Comparison of ENCODE assay signal across 8 cellular contexts in the genomic region with DNA sequence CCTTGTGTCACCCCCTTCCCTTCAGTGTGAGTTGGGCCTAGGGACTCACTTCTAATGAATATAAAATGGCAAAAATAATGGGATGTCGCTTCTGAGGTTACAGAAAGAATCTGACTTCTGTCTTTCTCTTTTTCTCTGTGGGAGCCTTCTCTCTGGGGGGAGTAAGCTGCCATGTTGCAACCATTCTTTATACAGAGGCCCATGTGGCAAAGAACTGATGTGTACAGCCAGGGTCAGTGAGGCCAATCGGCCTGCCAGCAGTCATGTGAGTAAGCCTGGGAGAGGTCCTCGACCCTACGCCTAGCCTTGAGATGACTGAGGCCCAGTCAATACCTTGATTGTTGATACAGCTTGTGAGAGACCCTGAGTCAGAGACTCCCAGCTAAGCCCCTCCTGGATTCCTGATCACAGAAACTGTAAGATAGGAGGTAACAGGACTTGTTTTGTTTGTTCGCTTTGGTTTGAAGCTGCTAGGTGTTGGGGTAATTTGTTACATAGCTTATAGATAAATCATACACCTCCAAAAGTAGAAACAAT. TPM values are rescaled to one million over a fixed set of nuclear protein-coding genes. Genes with fewer than 3 reads are reported as not detected.
DNase-seq lines count a peak whose midpoint lies in the region; ATAC-seq and TF ChIP-seq lines count a peak whose summit lies in the region.

No MANE protein-coding gene starts in this region.

- 76% methylated on average over 5 of the region's 5 CpGs for WGBS in right cardiac atrium

- no peaks in the 10 kb centered on the region for H3K27me3 ChIP-seq in right cardiac atrium (ENCODE audit: control insufficient read depth, insufficient read depth)

- peaks cover 22% of the 10 kb centered on the region for H3K4me1 Mint-ChIP-seq in T-helper 2 cell treated with Interferon-gamma antibody and Interleukin-4, amounts not matched to agents 5 μg/mL and 100 μg/mL, for 36 hours (ENCODE audit: low read depth)
- H3K4me1 Mint-ChIP-seq in activated CD8-positive, alpha-beta T cell treated with anti-CD3 and anti-CD28 coated beads for 36 hours (ENCODE audit: low read depth), result peaks cover 28% of the 10 kb centered on the region
- H3K4me1 Mint-ChIP-seq in stimulated activated memory B cell treated with anti-CD40 and anti-IgM and Interleukin-4, amounts not matched to agents 10 μg/mL and 1 μg/mL and 100 μg/mL, for 72 hours, result peaks cover 30% of the 10 kb centered on the region

- DNase-seq in T-helper 2 cell treated with Interferon-gamma antibody and Interleukin-4, amounts not matched to agents 5 μg/mL and 100 μg/mL, for 36 hours (ENCODE audit: low spot score), result no peak
- no peak for DNase-seq in T-helper 2 cell
- no peak for DNase-seq in activated CD8-positive, alpha-beta T cell treated with anti-CD3 and anti-CD28 coated beads for 36 hours
- peak in 1 of 3 donors; percentile 60 for DNase-seq in right cardiac atrium
- no peak for DNase-seq in stimulated activated CD4-positive, alpha-beta T cell treated with anti-CD3 and anti-CD28 coated beads, Interleukin-12 subunit alpha, Interleukin-12 subunit beta, amount 100 ng/mL, for 4 hours
- no peak for DNase-seq in NCI-H2171 treated with DMSO at 0.1 percent for 48 hours (lab: John Stamatoyannopoulos, UW)

- peak overlapping the region; percentile 36 for H3K27ac ChIP-seq in right cardiac atrium (ENCODE audit: low read length)

- ATAC-seq in activated CD8-positive, alpha-beta T cell treated with anti-CD3 and anti-CD28 coated beads for 36 hours, result no peak
- ATAC-seq in right cardiac atrium, result no peak
- ATAC-seq in stimulated activated memory B cell treated with anti-CD40 and anti-IgM and Interleukin-4, amounts not matched to agents 10 μg/mL and 1 μg/mL and 100 μg/mL, for 72 hours, result no peak
- ATAC-seq in HG02840 (IDR thresholded peaks at IDR 0.05; ENCODE audit: low FRiP score, unreplicated experiment), result no peak

- H3K27me3 Mint-ChIP-seq in T-helper 2 cell treated with Interferon-gamma antibody and Interleukin-4, amounts not matched to agents 5 μg/mL and 100 μg/mL, for 36 hours (ENCODE audit: low read depth), result no peaks in the 10 kb centered on the region
- no peaks in the 10 kb centered on the region for H3K27me3 Mint-ChIP-seq in activated CD8-positive, alpha-beta T cell treated with anti-CD3 and anti-CD28 coated beads for 36 hours
- H3K27me3 Mint-ChIP-seq in stimulated activated memory B cell treated with anti-CD40 and anti-IgM and Interleukin-4, amounts not matched to agents 10 μg/mL and 1 μg/mL and 100 μg/mL, for 72 hours, result no peaks in the 10 kb centered on the region

- H3K36me3 Mint-ChIP-seq in T-helper 2 cell treated with Interferon-gamma antibody and Interleukin-4, amounts not matched to agents 5 μg/mL and 100 μg/mL, for 36 hours (ENCODE audit: low read depth), result peaks cover 2% of the 10 kb centered on the region
- H3K36me3 Mint-ChIP-seq in activated CD8-positive, alpha-beta T cell treated with anti-CD3 and anti-CD28 coated beads for 36 hours (ENCODE audit: low read depth), result no peaks in the 10 kb centered on the region
- no peaks in the 10 kb centered on the region for H3K36me3 Mint-ChIP-seq in stimulated activated memory B cell treated with anti-CD40 and anti-IgM and Interleukin-4, amounts not matched to agents 10 μg/mL and 1 μg/mL and 100 μg/mL, for 72 hours

- intact Hi-C loops in activated CD8-positive, alpha-beta T cell treated with anti-CD3 and anti-CD28 coated beads for 36 hours (cut with micrococcal nuclease), result loop anchor here (10.0 kb wide), 1 partner anchor 225 kb away; the partner anchor contains the start of gene OR2A14
- intact Hi-C loops in right cardiac atrium (cut with DNase I), result no loop called here

- CTCF ChIA-PET in activated CD8-positive, alpha-beta T cell treated with anti-CD3 and anti-CD28 coated beads for 36 hours (lab: Charles Lee), result interaction anchor here (1.3 to 2.6 kb wide), 5 partner anchors 10 to 228 kb away, joined by 3 to 21 read pairs (median 8); no protein-coding TSS in a partner anchor

- no peak for TF ChIP-seq CTCF in activated CD8-positive, alpha-beta T cell treated with anti-CD3 and anti-CD28 coated beads for 36 hours (IDR thresholded peaks at IDR 0.05)

- no peak overlapping the region for H3K27ac Mint-ChIP-seq in T-helper 2 cell treated with Interferon-gamma antibody and Interleukin-4, amounts not matched to agents 5 μg/mL and 100 μg/mL, for 36 hours
- peak overlapping the region; percentile 25 for H3K27ac Mint-ChIP-seq in activated CD8-positive, alpha-beta T cell treated with anti-CD3 and anti-CD28 coated beads for 36 hours
- no peak overlapping the region for H3K27ac Mint-ChIP-seq in stimulated activated memory B cell treated with anti-CD40 and anti-IgM and Interleukin-4, amounts not matched to agents 10 μg/mL and 1 μg/mL and 100 μg/mL, for 72 hours

- peaks cover 9% of the 10 kb centered on the region for H3K4me1 ChIP-seq in right cardiac atrium (ENCODE audit: control insufficient read depth, insufficient read depth, low read length)

- H3K4me3 ChIP-seq in right cardiac atrium (ENCODE audit: low read length), result no peak overlapping the region

- peak overlapping the region; percentile 94 for H3K4me3 Mint-ChIP-seq in T-helper 2 cell treated with Interferon-gamma antibody and Interleukin-4, amounts not matched to agents 5 μg/mL and 100 μg/mL, for 36 hours
- peak overlapping the region; percentile 90 for H3K4me3 Mint-ChIP-seq in activated CD8-positive, alpha-beta T cell treated with anti-CD3 and anti-CD28 coated beads for 36 hours
- H3K4me3 Mint-ChIP-seq in stimulated activated memory B cell treated with anti-CD40 and anti-IgM and Interleukin-4, amounts not matched to agents 10 μg/mL and 1 μg/mL and 100 μg/mL, for 72 hours, result peak overlapping the region; percentile 95

- no peaks in the 10 kb centered on the region for H3K9me3 ChIP-seq in right cardiac atrium (ENCODE audit: control insufficient read depth, low read length)

- POLR2A ChIA-PET in activated CD8-positive, alpha-beta T cell treated with anti-CD3 and anti-CD28 coated beads for 36 hours (lab: Charles Lee), result interaction anchor here (2.2 kb wide), 1 partner anchor 14 kb away, joined by 18 read pairs; no protein-coding TSS in a partner anchor

- no peaks in the 10 kb centered on the region for H3K9me3 Mint-ChIP-seq in T-helper 2 cell treated with Interferon-gamma antibody and Interleukin-4, amounts not matched to agents 5 μg/mL and 100 μg/mL, for 36 hours
- H3K9me3 Mint-ChIP-seq in activated CD8-positive, alpha-beta T cell treated with anti-CD3 and anti-CD28 coated beads for 36 hours, result no peaks in the 10 kb centered on the region
- H3K9me3 Mint-ChIP-seq in stimulated activated memory B cell treated with anti-CD40 and anti-IgM and Interleukin-4, amounts not matched to agents 10 μg/mL and 1 μg/mL and 100 μg/mL, for 72 hours, result no peaks in the 10 kb centered on the region

RNA-seq across cellular contexts. Expression of gene TCAF1, which starts 1.7 kb away (rescaled TPM):
- 10 to 100 TPM; 13.8 to 14.7 TPM for total RNA-seq in activated CD8-positive, alpha-beta T cell treated with anti-CD3 and anti-CD28 coated beads for 36 hours
- 10 to 100 TPM; 22.1 to 33.7 (median 25.2) TPM for total RNA-seq in right cardiac atrium
- polyA plus RNA-seq in right cardiac atrium, result 12.7 TPM

RNA-seq across cellular contexts. Expression of gene OR2F2, which starts 34.7 kb away (rescaled TPM):
- not detected for total RNA-seq in activated CD8-positive, alpha-beta T cell treated with anti-CD3 and anti-CD28 coated beads for 36 hours
- not detected for total RNA-seq in right cardiac atrium
- not detected for polyA plus RNA-seq in right cardiac atrium

RNA-seq across cellular contexts. Expression of gene OR2F1, which starts 54.3 kb away (rescaled TPM):
- not detected for total RNA-seq in activated CD8-positive, alpha-beta T cell treated with anti-CD3 and anti-CD28 coated beads for 36 hours
- not detected for total RNA-seq in right cardiac atrium
- polyA plus RNA-seq in right cardiac atrium, result not detected
